In the genomic region with DNA sequence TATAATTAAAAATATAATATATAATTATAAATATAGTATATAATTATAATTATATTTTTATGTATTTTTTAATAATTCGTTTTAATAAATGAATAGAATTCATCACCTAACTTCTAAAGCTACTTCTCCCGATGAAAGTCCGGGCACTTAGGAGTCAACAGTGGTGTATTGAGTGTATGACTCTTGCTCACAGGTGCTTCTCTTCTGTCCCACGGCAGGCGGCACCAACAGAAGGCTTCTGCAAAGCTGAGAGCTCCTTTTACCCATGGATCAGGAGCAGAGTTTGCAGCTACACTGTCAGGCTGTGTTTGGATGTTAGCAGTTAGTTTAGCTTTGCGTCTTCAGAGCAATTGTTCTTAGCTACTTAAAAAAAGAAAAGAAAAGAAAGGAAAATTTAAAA, we compare ENCODE assay signal across 34 cellular contexts.
"Had no signal": no experiment of that assay in that cellular context is flagged by ENCODE, and none has a peak within 500 bp of the region (broad histone marks: within the 10 kb centered on the region; RNA-seq: fewer than 3 reads in every experiment).

No MANE protein-coding gene starts in this region.

- ATAC-seq: activated CD8-positive, alpha-beta memory T cell treated with anti-CD3 and anti-CD28 coated beads, Interleukin-2, amount 10 ng/mL, durations not matched to agents 7 days and 5 days; activated CD8-positive, alpha-beta T cell treated with anti-CD3 and anti-CD28 coated beads for 36 hours; activated naive CD4-positive, alpha-beta T cell treated with anti-CD3 and anti-CD28 coated beads, Interleukin-2, amount 50 U/mL, for 72 hours; activated T-cell treated with anti-CD3 and anti-CD28 coated beads, Interleukin-2, amount 50 U/mL, for 4 hours; activated T-helper 17 cell treated with anti-CD3 and anti-CD28 coated beads, Interleukin-2, amount 50 U/mL, for 72 hours; body of pancreas had no signal

- H3K36me3 ChIP-seq: adrenal gland, brain microvascular endothelial cell, breast epithelium had no signal

- H3K27me3 Mint-ChIP-seq: activated B cell treated with CpG ODN at 0.5 μM for 24 hours; activated CD4-positive, alpha-beta memory T cell treated with anti-CD3 and anti-CD28 coated beads for 36 hours; activated CD8-positive, alpha-beta memory T cell treated with anti-CD3 and anti-CD28 coated beads, Interleukin-2, amount 10 ng/mL, durations not matched to agents 7 days and 5 days; activated CD8-positive, alpha-beta T cell treated with anti-CD3 and anti-CD28 coated beads for 36 hours; activated naive CD8-positive, alpha-beta T cell treated with anti-CD3 and anti-CD28 coated beads for 36 hours; activated T-helper 17 cell treated with anti-CD3 and anti-CD28 coated beads, Interleukin-2, amount 50 U/mL, for 72 hours had no signal

- H3K4me3 ChIP-seq: adrenal gland, body of pancreas, breast epithelium had no signal

- DNase-seq: activated B cell treated with CpG ODN at 0.5 μM for 24 hours; activated CD4-positive, alpha-beta memory T cell treated with anti-CD3 and anti-CD28 coated beads for 36 hours; activated CD4-positive, alpha-beta T cell treated with anti-CD3 and anti-CD28 coated beads for 48 hours; activated CD4-positive, alpha-beta T cell treated with anti-CD3 and anti-CD28 coated beads, Interleukin-2, amount 50 U/mL, for 1 hour; activated CD4-positive, alpha-beta T cell treated with anti-CD3 and anti-CD28 coated beads, Interleukin-2, amount 50 U/mL, for 4 hours; activated CD4-positive, CD25-positive, alpha-beta regulatory T cell treated with anti-CD3 and anti-CD28 coated beads, Interleukin-2, amount 50 U/mL, for 72 hours; activated CD8-positive, alpha-beta memory T cell treated with anti-CD3 and anti-CD28 coated beads, Interleukin-2, amount 10 ng/mL, durations not matched to agents 7 days and 5 days; activated CD8-positive, alpha-beta T cell treated with anti-CD3 and anti-CD28 coated beads for 36 hours; activated effector memory CD4-positive, alpha-beta T cell treated with anti-CD3 and anti-CD28 coated beads, Interleukin-2, amount 50 U/mL, for 16 hours; activated gamma-delta T cell treated with Interleukin-2 at 50 U/mL for 16 hours; activated naive CD4-positive, alpha-beta T cell; activated naive CD4-positive, alpha-beta T cell treated with anti-CD3 and anti-CD28 coated beads for 36 hours; activated naive CD4-positive, alpha-beta T cell treated with anti-CD3 and anti-CD28 coated beads, Interleukin-2, amount 50 U/mL, for 16 hours; activated naive CD8-positive, alpha-beta T cell treated with anti-CD3 and anti-CD28 coated beads for 36 hours; activated T-cell treated with anti-CD3 and anti-CD28 coated beads for 4 hours; activated T-cell treated with anti-CD3 and anti-CD28 coated beads, Interleukin-2, amount 50 U/mL, for 1 hour; activated T-cell treated with anti-CD3 and anti-CD28 coated beads, Interleukin-2, amount 50 U/mL, for 4 hours; activated T-cell treated with anti-CD3 and anti-CD28 coated beads, Interleukin-2, amount 50 U/mL, for 72 hours; adrenal gland; amniotic stem cell; aorta; body of pancreas; brain microvascular endothelial cell; central memory CD4-positive, alpha-beta T cell; T-helper 1 cell; T-helper 2 cell; T-helper 9 cell; WERI-Rb-1 had no signal

- H3K4me1 Mint-ChIP-seq: activated B cell treated with CpG ODN at 0.5 μM for 24 hours had no signal

- H3K9me3 ChIP-seq: adrenal gland, body of pancreas had no signal

- H3K9me3 Mint-ChIP-seq: activated B cell treated with CpG ODN at 0.5 μM for 24 hours; activated T-cell treated with anti-CD3 and anti-CD28 coated beads, Interleukin-2, amount 50 U/mL, for 4 hours had no signal

- H3K27me3 ChIP-seq: adrenal gland, body of pancreas, brain microvascular endothelial cell, breast epithelium had no signal

- H3K27ac Mint-ChIP-seq: activated B cell treated with CpG ODN at 0.5 μM for 24 hours; activated CD4-positive, alpha-beta memory T cell treated with anti-CD3 and anti-CD28 coated beads for 36 hours; activated CD8-positive, alpha-beta memory T cell treated with anti-CD3 and anti-CD28 coated beads, Interleukin-2, amount 10 ng/mL, durations not matched to agents 7 days and 5 days; activated CD8-positive, alpha-beta T cell treated with anti-CD3 and anti-CD28 coated beads for 36 hours; activated naive CD4-positive, alpha-beta T cell treated with anti-CD3 and anti-CD28 coated beads for 36 hours; activated naive CD4-positive, alpha-beta T cell treated with anti-CD3 and anti-CD28 coated beads, Interleukin-2, amount 50 U/mL, for 72 hours; activated naive CD8-positive, alpha-beta T cell treated with anti-CD3 and anti-CD28 coated beads for 36 hours; activated T-cell treated with anti-CD3 and anti-CD28 coated beads, Interleukin-2, amount 50 U/mL, for 72 hours; activated T-helper 1 cell treated with anti-CD3 and anti-CD28 coated beads, Interleukin-12 subunit alpha, Interleukin-12 subunit beta, Interleukin-2, Interleukin-4 antibody, amounts not matched to agents 30 ng/mL and 10 ng/mL and 1 ng/mL, durations not matched to agents 14 hours and 24 hours and 36 hours; activated T-helper 17 cell treated with anti-CD3 and anti-CD28 coated beads, Interleukin-2, amount 50 U/mL, for 72 hours; T-helper 1 cell treated with Interleukin-12 subunit alpha and Interleukin-12 subunit beta and Interleukin-4 antibody, amounts not matched to agents 30 μg/mL and 1 μg/mL, for 36 hours; T-helper 2 cell treated with Interferon-gamma antibody and Interleukin-4, amounts not matched to agents 5 μg/mL and 100 μg/mL, for 36 hours had no signal

- H3K4me3 Mint-ChIP-seq: activated B cell treated with CpG ODN at 0.5 μM for 24 hours; activated CD4-positive, alpha-beta memory T cell treated with anti-CD3 and anti-CD28 coated beads for 36 hours; activated CD8-positive, alpha-beta memory T cell treated with anti-CD3 and anti-CD28 coated beads, Interleukin-2, amount 10 ng/mL, durations not matched to agents 7 days and 5 days; activated CD8-positive, alpha-beta T cell treated with anti-CD3 and anti-CD28 coated beads for 36 hours; activated naive CD4-positive, alpha-beta T cell treated with anti-CD3 and anti-CD28 coated beads for 36 hours; activated naive CD8-positive, alpha-beta T cell treated with anti-CD3 and anti-CD28 coated beads for 36 hours; activated T-cell treated with anti-CD3 and anti-CD28 coated beads, Interleukin-2, amount 50 U/mL, for 4 hours; activated T-cell treated with anti-CD3 and anti-CD28 coated beads, Interleukin-2, amount 50 U/mL, for 72 hours; activated T-helper 1 cell treated with anti-CD3 and anti-CD28 coated beads, Interleukin-12 subunit alpha, Interleukin-12 subunit beta, Interleukin-2, Interleukin-4 antibody, amounts not matched to agents 30 ng/mL and 10 ng/mL and 1 ng/mL, durations not matched to agents 14 hours and 24 hours and 36 hours; activated T-helper 17 cell treated with anti-CD3 and anti-CD28 coated beads, Interleukin-2, amount 50 U/mL, for 72 hours; T-helper 1 cell treated with Interleukin-12 subunit alpha and Interleukin-12 subunit beta and Interleukin-4 antibody, amounts not matched to agents 30 μg/mL and 1 μg/mL, for 36 hours; T-helper 2 cell treated with Interferon-gamma antibody and Interleukin-4, amounts not matched to agents 5 μg/mL and 100 μg/mL, for 36 hours had no signal

- H3K27ac ChIP-seq: adrenal gland, body of pancreas, brain microvascular endothelial cell, breast epithelium, WERI-Rb-1 had no signal

- H3K4me1 ChIP-seq: adrenal gland, body of pancreas, breast epithelium had no signal
